Comparison of ENCODE assay signal across 23 cellular contexts in genomic region chr10:96218826-96219225, GRCh38. TPM values are rescaled to one million over a fixed set of nuclear protein-coding genes. Genes with fewer than 3 reads are reported as not detected.
"Had no signal": no experiment of that assay in that cellular context is flagged by ENCODE, and none has a peak within 500 bp of the region (broad histone marks: within the 10 kb centered on the region; RNA-seq: fewer than 3 reads in every experiment).

No MANE protein-coding gene starts in this region.

- H3K9me3 ChIP-seq: MG63, SJSA1 had no signal

- H3K27me3 ChIP-seq: MG63 had no signal

- H3K4me3 ChIP-seq: MG63, SJSA1, SK-N-MC had no signal

- H3K36me3 ChIP-seq: MG63, SJSA1 had no signal

- FAIRE-seq: RCC 7860 had no signal

- H3K27ac ChIP-seq: HL-60, SJSA1, SK-N-MC had no signal

- DNase-seq: IMR-90, Karpas-422, KG1, MG63, NCI-H1092, NCI-H1105 treated with DMSO at 0.1 percent for 48 hours, NCI-H1417 treated with DMSO at 0.1 percent for 48 hours, NCI-H146, NCI-H1694 treated with DMSO at 0.1 percent for 48 hours, NCI-H1930, NCI-H2081, NCI-H2107, NCI-H2227 treated with DMSO at 0.1 percent for 48 hours, NCI-H510A, NCI-H524 treated with DMSO at 0.1 percent for 48 hours, NCI-H69, Right ventricle myocardium superior, RPMI8226, SIG-M5 had no signal

- H3K4me1 ChIP-seq: SJSA1 had no signal

RNA-seq across cellular contexts. Expression of gene BLNK, which starts 52.5 kb away (rescaled TPM):
- total RNA-seq: IMR-90, SJSA1 had no signal
- polyA plus RNA-seq: IMR-90 had no signal
